Comparison of ENCODE assay signal across 23 cellular contexts in the genomic region with DNA sequence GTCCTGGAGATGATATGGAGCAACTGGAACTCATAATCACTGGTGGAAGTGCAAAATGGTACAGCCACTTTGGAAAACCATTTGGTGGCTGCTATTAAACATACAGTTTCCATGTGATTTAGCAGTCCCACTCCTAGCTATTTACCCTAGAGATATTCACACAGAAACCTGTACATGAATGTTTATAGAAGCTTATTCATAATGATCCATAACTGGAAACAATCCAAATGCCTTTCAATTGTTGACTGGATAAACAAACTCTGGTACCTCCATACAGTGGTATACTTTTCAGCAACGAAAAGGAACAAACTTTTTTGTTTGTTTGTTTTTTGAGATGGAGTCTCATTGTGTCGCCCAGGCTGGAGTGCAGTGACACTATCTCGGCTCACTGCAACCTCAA. TPM values are rescaled to one million over a fixed set of nuclear protein-coding genes. Genes with fewer than 3 reads are reported as not detected.
DNase-seq lines count a peak whose midpoint lies in the region; ATAC-seq and TF ChIP-seq lines count a peak whose summit lies in the region.
"Had no signal": no experiment of that assay in that cellular context is flagged by ENCODE, and none has a peak within 500 bp of the region (broad histone marks: within the 10 kb centered on the region; RNA-seq: fewer than 3 reads in every experiment).

No MANE protein-coding gene starts in this region.

- intact Hi-C loops in PC-3 (cut with micrococcal nuclease): no loop called here
- intact Hi-C loops in esophagus muscularis mucosa (cut with DNase I): no loop called here

- no peak for TF ChIP-seq EP300 in esophagus muscularis mucosa (IDR thresholded peaks at IDR 0.05)

- no peak overlapping the region for H2AFZ ChIP-seq in PC-3 (ENCODE audit: low read length)

- TF ChIP-seq POLR2A in esophagus muscularis mucosa (IDR thresholded peaks at IDR 0.05; ENCODE audit: low read depth): no peak

- H3K9me3 ChIP-seq in PC-3 (ENCODE audit: low read length): no peaks in the 10 kb centered on the region
- H3K9me3 ChIP-seq in esophagus muscularis mucosa: peaks cover 0 to 12% (median 0%) of the 10 kb centered on the region in 4 donors
- H3K9me3 ChIP-seq: BE2C, BLaER1 had no signal

- H3K36me3 ChIP-seq in PC-3 (ENCODE audit: low read depth, low read length) (no peaks in the 10 kb centered on the region), esophagus muscularis mucosa (no peaks in the 10 kb centered on the region)
- H3K36me3 ChIP-seq: BE2C, BLaER1 had no signal

- CTCF ChIA-PET in PC-3 (lab: Charles Lee): no interaction called here

- H3K27ac ChIP-seq in PC-3 (ENCODE audit: low read length) (no peak overlapping the region), esophagus muscularis mucosa (replicated peaks in 1 of 4) (no peak overlapping the region)
- H3K27ac ChIP-seq: BLaER1 had no signal

- H3K4me3 ChIP-seq in PC-3 (ENCODE audit: low read length) (no peak overlapping the region), esophagus muscularis mucosa (no peak overlapping the region)
- H3K4me3 ChIP-seq: BLaER1, GM12878 had no signal

- H3K4me1 ChIP-seq in PC-3 (ENCODE audit: insufficient read depth, low read length) (no peaks in the 10 kb centered on the region), esophagus muscularis mucosa (no peaks in the 10 kb centered on the region)
- H3K4me1 ChIP-seq: BE2C, BLaER1 had no signal

- H3K27me3 ChIP-seq in PC-3 (ENCODE audit: low read length) (no peaks in the 10 kb centered on the region), esophagus muscularis mucosa (no peaks in the 10 kb centered on the region)
- H3K27me3 ChIP-seq: BE2C, BLaER1 had no signal

- no peaks in the 10 kb centered on the region for H4K20me1 ChIP-seq in PC-3 (ENCODE audit: low read length)
- H4K20me1 ChIP-seq: BLaER1 had no signal

- no TSS peak for BruUV-seq in PC-3 (replicated peaks; lab: Mats Ljungman, UMichigan)

- WGBS in esophagus muscularis mucosa: 92% methylated on average over 3 of the region's 3 CpGs

- ATAC-seq in PC-3: peak; percentile 58
- no peak for ATAC-seq in esophagus mucosa
- ATAC-seq: GM12878 had no signal

- no peaks in the 10 kb centered on the region for H3K79me2 ChIP-seq in PC-3 (ENCODE audit: low read length)

- TF ChIP-seq CTCF in PC-3 (conservative IDR thresholded peaks at IDR 0.05; ENCODE audit: low read depth, low read length) (no peak), esophagus muscularis mucosa (IDR thresholded peaks at IDR 0.05) (no peak)

- DNase-seq in DMS53 treated with DMSO at 0.1 percent for 48 hours (lab: John Stamatoyannopoulos, UW; ENCODE audit: unreplicated experiment) (peak; percentile 20), PC-3 (peak; percentile 60), esophagus muscularis mucosa (ENCODE audit: extremely low spot score) (peak; percentile 5), NCI-H526 treated with DMSO at 0.1 percent for 48 hours (lab: John Stamatoyannopoulos, UW) (no peak), MV-4-11 (lab: John Stamatoyannopoulos, UW) (no peak)
- DNase-seq: 8988T; ACHN; BE2C; C1 segment of cervical spinal cord; CD4-positive, alpha-beta memory T cell; CD4-positive, CD25-positive, alpha-beta regulatory T cell; CD8-positive, alpha-beta memory T cell; COR-L47; DMS 273 treated with DMSO at 0.1 percent for 48 hours; DMS153; DMS79; DND-41; EL; GDM1 had no signal

- POLR2A ChIA-PET in PC-3 (lab: Charles Lee; ENCODE audit: unreplicated experiment): interaction anchor here (0.6 kb wide), 1 partner anchor 343 kb away, joined by 4 read pairs; no protein-coding TSS in a partner anchor

- no peaks in the 10 kb centered on the region for H3F3A ChIP-seq in PC-3 (ENCODE audit: low read length, unreplicated experiment)

- no peak overlapping the region for H3K4me2 ChIP-seq in PC-3 (ENCODE audit: low read length)
- H3K4me2 ChIP-seq: BLaER1 had no signal

- H3K9me2 ChIP-seq in PC-3 (replicated peaks; ENCODE audit: low read length): no peaks in the 10 kb centered on the region

- H3K9ac ChIP-seq in PC-3 (ENCODE audit: low read length): no peak overlapping the region
- H3K9ac ChIP-seq: BLaER1 had no signal

RNA-seq across cellular contexts. Expression of a gene that starts 47.7 kb away (rescaled TPM):
- total RNA-seq in PC-3 (2014; rRNA removed) (0.18 TPM in 1 of 2 replicates, not detected in the other), esophagus muscularis mucosa (1 to 10 TPM; 4.2 to 7.6 (median 5.9) TPM), esophagus mucosa (1.1 TPM)
- total RNA-seq: G401 had no signal

Comparison
In these comparisons a context has a peak if more than half of its experiments do, and no peak if none do; other contexts are left out.
1. DNase-seq: peak in DMS53 treated with DMSO at 0.1 percent for 48 hours (single experiment), PC-3 (single experiment) and esophagus muscularis mucosa (single experiment); none in NCI-H526 treated with DMSO at 0.1 percent for 48 hours (single experiment) and MV-4-11 (single experiment).